ENCODE assay signal across 1 cellular context in the genomic region with DNA sequence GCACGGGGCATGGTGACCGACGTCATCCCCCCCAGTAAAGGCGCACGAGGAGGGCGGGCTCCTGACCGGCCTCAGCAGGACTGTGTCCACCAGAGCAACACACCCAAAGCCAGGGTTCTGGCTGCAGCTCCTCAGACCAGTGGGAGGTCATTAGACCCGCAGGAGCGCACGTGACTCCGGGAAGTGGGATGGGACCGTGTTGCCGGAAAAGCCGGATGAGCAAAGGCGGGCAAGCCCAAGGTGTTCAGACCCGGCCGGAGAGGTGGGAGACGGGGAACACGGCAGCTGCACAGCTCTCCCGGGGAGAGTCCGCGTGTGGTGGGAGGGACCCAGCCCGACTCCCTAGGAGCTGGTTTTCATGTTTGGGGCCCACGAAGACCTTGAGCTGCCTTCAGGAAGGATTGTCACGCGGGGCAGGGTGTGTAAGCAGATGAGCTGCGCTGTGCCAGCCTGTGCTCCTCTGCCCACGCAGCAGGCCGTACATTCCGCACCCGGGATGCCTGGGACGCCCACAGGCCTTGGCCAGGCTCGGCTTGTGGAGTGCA.
TF ChIP-seq lines count a peak whose summit lies in the region.

No MANE protein-coding gene starts in this region.

TF ChIP-seq in H1, 55 proteins besides CTCF, POLR2A, EP300 and RAD21:
- TF ChIP-seq MAFK (IDR thresholded peaks at IDR 0.05; ENCODE audit: low read depth, low read length) (no peak), TCF12 (IDR thresholded peaks at IDR 0.05; ENCODE audit: low read depth, low read length) (no peak), CEBPB (IDR thresholded peaks at IDR 0.05; ENCODE audit: low read depth, low read length) (no peak), BRCA1 (IDR thresholded peaks at IDR 0.05; ENCODE audit: low read depth, low read length) (no peak), NRF1 (IDR thresholded peaks at IDR 0.05; ENCODE audit: low read depth, low read length) (no peak), POU5F1 (IDR thresholded peaks at IDR 0.05; ENCODE audit: low read depth, low read length) (no peak), YY1 (IDR thresholded peaks at IDR 0.05; ENCODE audit: low read depth, low read length) (no peak), RFX5 (IDR thresholded peaks at IDR 0.05; ENCODE audit: borderline replicate concordance, low read depth, low read length) (no peak)
